Comparison of ENCODE assay signal across 13 cellular contexts in genomic region chr1:24486296-24487065, GRCh38. TPM values are rescaled to one million over a fixed set of nuclear protein-coding genes. Genes with fewer than 3 reads are reported as not detected.
A peak's percentile ranks its signal among the peaks of the same experiment; 100 is the strongest.
DNase-seq lines count a peak whose midpoint lies in the region; ATAC-seq and TF ChIP-seq lines count a peak whose summit lies in the region.
"Had no signal": no experiment of that assay in that cellular context is flagged by ENCODE, and none has a peak within 500 bp of the region (broad histone marks: within the 10 kb centered on the region; RNA-seq: fewer than 3 reads in every experiment).

No MANE protein-coding gene starts in this region.

- H3K9me2 ChIP-seq in GM23338 (ENCODE audit: insufficient read depth): no peaks in the 10 kb centered on the region

- H3K79me2 ChIP-seq in GM23338 (replicated peaks; ENCODE audit: insufficient read depth): no peaks in the 10 kb centered on the region
- H3K79me2 ChIP-seq: hepatocyte had no signal

- no peaks in the 10 kb centered on the region for H3K9me3 Mint-ChIP-seq in CD4-positive, alpha-beta T cell
- peaks cover 29% of the 10 kb centered on the region for H3K9me3 Mint-ChIP-seq in GM23338
- no peaks in the 10 kb centered on the region for H3K9me3 Mint-ChIP-seq in activated CD4-positive, alpha-beta memory T cell treated with anti-CD3 and anti-CD28 coated beads, Interleukin-2, amount 10 ng/mL, durations not matched to agents 7 days and 5 days

- CTCF ChIA-PET in CD4-positive, alpha-beta T cell (lab: Charles Lee): interaction anchor here (0.8 to 1.9 kb wide), 13 partner anchors 14 to 101 kb away, joined by 3 to 13 read pairs (median 4); partner anchors contain the start of genes NIPAL3 and RCAN3
- CTCF ChIA-PET in activated CD4-positive, alpha-beta memory T cell treated with anti-CD3 and anti-CD28 coated beads, Interleukin-2, amount 10 ng/mL, durations not matched to agents 7 days and 5 days (lab: Charles Lee): interaction anchor here (0.9 to 5.2 kb wide), 16 partner anchors 10 to 288 kb away, joined by 3 to 34 read pairs (median 5); partner anchors contain the start of genes NIPAL3 and RCAN3

- no peaks in the 10 kb centered on the region for H3K27me3 ChIP-seq in CD4-positive, alpha-beta T cell (ENCODE audit: control insufficient read depth, insufficient read depth, low read length)
- H3K27me3 ChIP-seq in GM23338 (ENCODE audit: insufficient read depth): no peaks in the 10 kb centered on the region
- no peaks in the 10 kb centered on the region for H3K27me3 ChIP-seq in effector memory CD4-positive, alpha-beta T cell (replicated peaks; ENCODE audit: control insufficient read depth, insufficient read depth, low read length, poor library complexity, severe bottlenecking)
- H3K27me3 ChIP-seq: hepatocyte had no signal

- no peaks in the 10 kb centered on the region for H3K27me3 Mint-ChIP-seq in CD4-positive, alpha-beta T cell
- H3K27me3 Mint-ChIP-seq in GM23338 (ENCODE audit: insufficient read depth, low read depth, poor library complexity): peaks cover 7% of the 10 kb centered on the region
- no peaks in the 10 kb centered on the region for H3K27me3 Mint-ChIP-seq in activated CD4-positive, alpha-beta memory T cell treated with anti-CD3 and anti-CD28 coated beads, Interleukin-2, amount 10 ng/mL, durations not matched to agents 7 days and 5 days

- peak overlapping the region; percentile 77 for H3K4me3 Mint-ChIP-seq in CD4-positive, alpha-beta T cell
- H3K4me3 Mint-ChIP-seq in GM23338: no peak overlapping the region
- peak overlapping the region; percentile 36 for H3K4me3 Mint-ChIP-seq in activated CD4-positive, alpha-beta memory T cell treated with anti-CD3 and anti-CD28 coated beads, Interleukin-2, amount 10 ng/mL, durations not matched to agents 7 days and 5 days

- no peaks in the 10 kb centered on the region for H3F3A ChIP-seq in GM23338 (replicated peaks; ENCODE audit: low read depth)

- POLR2A ChIA-PET in CD4-positive, alpha-beta T cell (lab: Charles Lee): interaction anchor here (0.7 to 16.4 kb wide), 32 partner anchors 9 to 746 kb away, joined by 3 to 692 read pairs (median 4); partner anchors contain the start of genes CLIC4, NIPAL3, RCAN3 and RUNX3
- POLR2A ChIA-PET in activated CD4-positive, alpha-beta memory T cell treated with anti-CD3 and anti-CD28 coated beads, Interleukin-2, amount 10 ng/mL, durations not matched to agents 7 days and 5 days (lab: Charles Lee): interaction anchor here (0.6 to 8.0 kb wide), 8 partner anchors 11 to 477 kb away, joined by 3 to 165 read pairs (median 4); partner anchors contain the start of genes NIPAL3, RCAN3 and STPG1

- no peak overlapping the region for H3K4me2 ChIP-seq in GM23338
- H3K4me2 ChIP-seq: hepatocyte had no signal

- peaks cover 6% of the 10 kb centered on the region for H3K4me1 ChIP-seq in GM23338 (ENCODE audit: insufficient read depth)
- H3K4me1 ChIP-seq in effector memory CD4-positive, alpha-beta T cell (ENCODE audit: control insufficient read depth, insufficient read depth, low read length, poor library complexity, severe bottlenecking): peaks cover 63% of the 10 kb centered on the region

- peak overlapping the region; percentile 68 for H3K27ac ChIP-seq in CD4-positive, alpha-beta T cell (ENCODE audit: low read depth, low read length)
- H3K27ac ChIP-seq in GM23338 (ENCODE audit: low read depth): no peak overlapping the region
- H3K27ac ChIP-seq in effector memory CD4-positive, alpha-beta T cell (ENCODE audit: insufficient read depth, low read length, poor library complexity, severe bottlenecking): peak overlapping the region; percentile 51
- H3K27ac ChIP-seq: hepatocyte had no signal

- peaks cover 77% of the 10 kb centered on the region for H3K4me1 Mint-ChIP-seq in CD4-positive, alpha-beta T cell (ENCODE audit: low read depth)
- peaks cover 6% of the 10 kb centered on the region for H3K4me1 Mint-ChIP-seq in GM23338
- H3K4me1 Mint-ChIP-seq in activated CD4-positive, alpha-beta memory T cell treated with anti-CD3 and anti-CD28 coated beads, Interleukin-2, amount 10 ng/mL, durations not matched to agents 7 days and 5 days: peaks cover 60% of the 10 kb centered on the region

- H2AFZ ChIP-seq in GM23338: 0 out of 2 replicates have a peak overlapping the region, but pooled peaks have one; percentile 63
- H2AFZ ChIP-seq: hepatocyte had no signal

- H3K9me3 ChIP-seq in CD4-positive, alpha-beta T cell (ENCODE audit: control insufficient read depth, low read length): no peaks in the 10 kb centered on the region
- H3K9me3 ChIP-seq in effector memory CD4-positive, alpha-beta T cell (ENCODE audit: control insufficient read depth, low read length): no peaks in the 10 kb centered on the region

- ATAC-seq in CD4-positive, alpha-beta T cell (ENCODE audit: poor library complexity): peak; percentile 46
- ATAC-seq in GM23338 (no peak), HG02840 (IDR thresholded peaks at IDR 0.05; ENCODE audit: low FRiP score, unreplicated experiment) (no peak)

- DNase-seq in CD4-positive, alpha-beta T cell: peak in 8 of 10 experiments; percentile 24 to 54 (median 34)
- DNase-seq in GM23338 (ENCODE audit: low spot score) (no peak), OCI-M1 (lab: John Stamatoyannopoulos, UW) (no peak), DMS79 treated with DMSO at 0.1 percent for 48 hours (lab: John Stamatoyannopoulos, UW) (no peak)
- no peak for DNase-seq in activated CD4-positive, alpha-beta memory T cell treated with anti-CD3 and anti-CD28 coated beads, Interleukin-2, amount 10 ng/mL, durations not matched to agents 7 days and 5 days
- DNase-seq in effector memory CD4-positive, alpha-beta T cell: peak in 2 of 3 donors; percentile 38 to 39
- DNase-seq: EL, kidney glomerular epithelial cell, NCI-H1048, NCI-H2171, SIG-M5 had no signal

- peak overlapping the region; percentile 98 for H3K27ac Mint-ChIP-seq in CD4-positive, alpha-beta T cell
- no peak overlapping the region for H3K27ac Mint-ChIP-seq in GM23338
- peak overlapping the region; percentile 82 for H3K27ac Mint-ChIP-seq in activated CD4-positive, alpha-beta memory T cell treated with anti-CD3 and anti-CD28 coated beads, Interleukin-2, amount 10 ng/mL, durations not matched to agents 7 days and 5 days

- H3K4me3 ChIP-seq in GM23338: no peak overlapping the region
- H3K4me3 ChIP-seq in effector memory CD4-positive, alpha-beta T cell (ENCODE audit: insufficient read depth, low read depth, low read length, poor library complexity, severe bottlenecking): peak overlapping the region; percentile 15
- H3K4me3 ChIP-seq: hepatocyte had no signal

- no peaks in the 10 kb centered on the region for H4K20me1 ChIP-seq in GM23338 (replicated peaks; ENCODE audit: insufficient read depth)

- TF ChIP-seq CTCF in CD4-positive, alpha-beta T cell (IDR thresholded peaks at IDR 0.05): peak; percentile 7
- TF ChIP-seq CTCF in GM23338 (conservative IDR thresholded peaks at IDR 0.05; ENCODE audit: low read depth in 2 of 2): no peak

- peaks cover under 1% of the 10 kb centered on the region for H3K36me3 Mint-ChIP-seq in CD4-positive, alpha-beta T cell (ENCODE audit: low read depth)
- H3K36me3 Mint-ChIP-seq in GM23338 (ENCODE audit: low read depth): peaks cover 15% of the 10 kb centered on the region; the same call in 2 of the 3 replicates
- peaks cover 13% of the 10 kb centered on the region for H3K36me3 Mint-ChIP-seq in activated CD4-positive, alpha-beta memory T cell treated with anti-CD3 and anti-CD28 coated beads, Interleukin-2, amount 10 ng/mL, durations not matched to agents 7 days and 5 days (ENCODE audit: low read depth)

- intact Hi-C loops in CD4-positive, alpha-beta T cell (cut with DNase I, micrococcal nuclease): loop anchor here (1.0 to 10.0 kb wide), 3 partner anchors 16 to 49 kb away; partner anchors contain the start of gene RCAN3 (in 1 of the 2)

- H3K36me3 ChIP-seq in GM23338 (ENCODE audit: insufficient read depth): no peaks in the 10 kb centered on the region
- H3K36me3 ChIP-seq in effector memory CD4-positive, alpha-beta T cell (ENCODE audit: control insufficient read depth, insufficient read depth, low read length): no peaks in the 10 kb centered on the region

TF ChIP-seq in GM23338, 12 proteins besides CTCF, POLR2A, EP300 and RAD21:
- no peak for TF ChIP-seq NANOG (IDR thresholded peaks at IDR 0.05; ENCODE audit: borderline replicate concordance)
- no peak for TF ChIP-seq EZH2 (IDR thresholded peaks at IDR 0.05; ENCODE audit: low read depth, unreplicated experiment)

RNA-seq across cellular contexts. Expression of gene RCAN3, which starts 16.2 kb away (rescaled TPM):
- 100 to 1,000 TPM; 185 to 191 TPM for total RNA-seq in CD4-positive, alpha-beta T cell
- 11.2 and 13.7 TPM in 2 replicates for total RNA-seq in GM23338 (2014; rRNA removed; shearing (Covaris generic))
- polyA plus RNA-seq in GM23338 (2016; fragmentation: Nextera tagmentation; extraction: Ambion mirVana): 8.9 and 9.1 TPM in 2 replicates
- 10 to 100 TPM; 59.3 to 62.6 TPM for total RNA-seq in activated CD4-positive, alpha-beta memory T cell treated with anti-CD3 and anti-CD28 coated beads, Interleukin-2, amount 10 ng/mL, durations not matched to agents 7 days and 5 days

Comparison
In these comparisons a context has a peak if more than half of its experiments do, and no peak if none do; other contexts are left out.
1. DNase-seq: peak in CD4-positive, alpha-beta T cell (8 of 10) and effector memory CD4-positive, alpha-beta T cell (2 of 3); none in GM23338 (single experiment), activated CD4-positive, alpha-beta memory T cell treated with anti-CD3 and anti-CD28 coated beads, Interleukin-2, amount 10 ng/mL, durations not matched to agents 7 days and 5 days (single experiment), OCI-M1 (single experiment) and DMS79 treated with DMSO at 0.1 percent for 48 hours (single experiment).